ENCODE assay signal across 7 cellular contexts in the genomic region with DNA sequence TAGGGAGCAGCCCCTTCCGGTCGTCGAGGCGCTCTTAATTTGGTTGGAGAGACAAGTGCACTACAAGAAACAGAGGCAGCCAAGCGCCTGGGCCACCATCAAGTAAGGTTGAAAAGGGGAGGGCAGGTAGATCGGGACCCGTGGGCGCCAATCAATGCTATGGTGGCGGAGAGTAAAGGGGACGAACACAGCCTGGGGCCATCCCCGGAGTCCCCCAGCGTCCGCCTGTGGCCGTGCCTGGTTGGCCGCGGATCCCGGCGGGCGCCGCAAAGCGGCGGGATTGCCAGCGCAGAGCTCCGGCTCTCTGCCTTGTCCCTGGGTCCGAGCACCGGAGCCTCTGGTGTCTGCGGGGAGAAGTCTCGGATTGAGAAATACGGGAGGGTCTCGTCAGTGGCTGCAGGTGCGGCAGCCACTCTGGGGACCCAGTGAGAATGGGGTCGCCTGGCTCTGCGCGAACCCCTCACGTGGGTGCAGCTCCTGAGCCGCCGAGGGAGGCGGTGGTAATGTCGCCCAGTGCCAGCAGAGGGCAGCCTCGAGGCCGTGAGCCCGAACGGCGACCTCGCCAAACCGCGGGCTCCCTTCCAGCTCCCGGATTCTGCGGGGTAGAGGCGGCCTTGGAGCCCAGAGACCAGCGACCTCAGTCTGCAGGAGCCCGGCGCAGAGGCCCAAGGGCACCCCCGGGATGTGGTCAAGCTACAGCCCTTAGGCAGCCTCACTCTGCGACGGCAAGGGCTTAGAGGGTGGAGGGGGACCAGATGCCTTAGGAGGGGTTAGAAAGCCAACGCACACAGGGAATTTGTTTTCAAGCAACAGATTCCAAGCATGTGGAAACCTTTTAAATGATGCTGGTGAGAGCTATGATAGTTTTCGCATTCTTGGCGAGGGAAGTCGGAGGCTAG.
A peak's percentile ranks its signal among the peaks of the same experiment; 100 is the strongest.
DNase-seq lines count a peak whose midpoint lies in the region; ATAC-seq and TF ChIP-seq lines count a peak whose summit lies in the region.

No MANE protein-coding gene starts in this region.

- DNase-seq in GM10266 (ENCODE audit: extremely low spot score) (peak; percentile 89), HFF-Myc (ENCODE audit: extremely low read depth, low read depth) (no peak), NCI-H2196 (lab: John Stamatoyannopoulos, UW; ENCODE audit: unreplicated experiment) (peak; percentile 77), memory B cell (ENCODE audit: low spot score in 2 of 2) (peak; percentile 70 to 86)
- peak; percentile 81 to 86 for DNase-seq in activated CD4-positive, alpha-beta T cell treated with anti-CD3 and anti-CD28 coated beads, Interleukin-2, amount 50 U/mL, for 48 hours
- DNase-seq in effector CD4-positive, alpha-beta T cell, result peak; percentile 57
- peak; percentile 46 for DNase-seq in stimulated activated CD8-positive, alpha-beta memory T cell treated with anti-CD3 and anti-CD28 coated beads, Interleukin-12 subunit alpha, Interleukin-12 subunit beta, amount 100 ng/mL, for 4 hours (ENCODE audit: low read depth)

- no peaks in the 10 kb centered on the region for H3K36me3 Mint-ChIP-seq in memory B cell

- H3K4me3 Mint-ChIP-seq in memory B cell, result peak overlapping the region; percentile 75

- no peak overlapping the region for H3K27ac Mint-ChIP-seq in memory B cell

- peaks cover 33% of the 10 kb centered on the region for H3K27me3 Mint-ChIP-seq in memory B cell

- TF ChIP-seq CTCF in GM10266 (IDR thresholded peaks at IDR 0.05; ENCODE audit: control insufficient read depth, insufficient read depth, low read depth, missing control alignments), result peak; percentile 88
- peak; percentile 72 for TF ChIP-seq CTCF in HFF-Myc (IDR thresholded peaks at IDR 0.05; ENCODE audit: low read depth, low read length, missing control alignments)

- H3K9me3 Mint-ChIP-seq in memory B cell, result no peaks in the 10 kb centered on the region

- peak overlapping the region; percentile 41 for H3K4me3 ChIP-seq in HFF-Myc (replicated peaks; ENCODE audit: low read depth, low read length)

- peaks cover 9% of the 10 kb centered on the region for H3K4me1 Mint-ChIP-seq in memory B cell

- peak; percentile 76 for ATAC-seq in memory B cell (ENCODE audit: low read depth)
